ENCODE assay signal across 17 cellular contexts in the genomic region with DNA sequence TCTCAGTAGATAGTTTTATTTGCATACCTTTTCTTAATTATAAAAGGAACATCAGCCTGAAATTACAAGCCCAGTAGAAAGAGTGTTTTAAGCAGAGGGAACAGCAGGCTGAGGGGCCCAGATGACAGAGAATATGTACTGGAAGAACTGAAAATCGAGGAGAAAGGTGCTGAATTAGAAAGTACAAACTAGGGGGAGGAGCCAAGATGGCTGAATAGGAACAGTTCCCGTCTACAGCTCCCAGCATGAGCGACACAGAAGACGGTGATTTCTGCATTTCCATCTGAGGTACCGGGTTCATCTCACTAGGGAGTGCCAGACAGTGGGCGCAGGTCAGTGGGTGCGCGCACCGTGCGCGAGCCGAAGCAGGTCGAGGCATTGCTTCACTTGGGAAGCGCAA. TPM values are rescaled to one million over a fixed set of nuclear protein-coding genes. Genes with fewer than 3 reads are reported as not detected.
"Had no signal": no experiment of that assay in that cellular context is flagged by ENCODE, and none has a peak within 500 bp of the region (broad histone marks: within the 10 kb centered on the region; RNA-seq: fewer than 3 reads in every experiment).

No MANE protein-coding gene starts in this region.

RNA-seq across cellular contexts. Expression of a gene that starts 30.2 kb away (rescaled TPM):
- total RNA-seq: activated CD4-positive, alpha-beta T cell treated with anti-CD3 and anti-CD28 coated beads for 36 hours; activated CD8-positive, alpha-beta memory T cell treated with anti-CD3 and anti-CD28 coated beads, Interleukin-2, amount 10 ng/mL, durations not matched to agents 7 days and 5 days; activated CD8-positive, alpha-beta T cell treated with anti-CD3 and anti-CD28 coated beads, Interleukin-2, amount 10 ng/mL, durations not matched to agents 7 days and 5 days; activated T-helper 2 cell treated with anti-CD3 and anti-CD28 coated beads, Interferon-gamma antibody, Interleukin-2, Interleukin-4, amounts not matched to agents 10 μg/mL and 5 μg/mL and 100 μg/mL, durations not matched to agents 14 hours and 24 hours and 36 hours; endothelial cell of umbilical vein; fibroblast of lung; fibroblast of villous mesenchyme; gastroesophageal sphincter; left cardiac atrium; left ventricle myocardium superior; lung microvascular endothelial cell; mucosa of gallbladder; sciatic nerve; subcutaneous adipose tissue; uterus had no signal
- polyA plus RNA-seq: endothelial cell of umbilical vein, esophagus, fibroblast of lung, ovary had no signal
